Comparison of ENCODE assay signal across 8 cellular contexts in genomic region chr22:39317084-39317755, GRCh38. TPM values are rescaled to one million over a fixed set of nuclear protein-coding genes. Genes with fewer than 3 reads are reported as not detected.
DNase-seq lines count a peak whose midpoint lies in the region; ATAC-seq, FAIRE-seq and TF ChIP-seq lines count a peak whose summit lies in the region.

No MANE protein-coding gene starts in this region.

- DNase-seq in A549 (ENCODE audit: low read depth in 1 of 2, low spot score in 1 of 2), result no peak
- DNase-seq in GM23338 (ENCODE audit: low spot score), result no peak
- DNase-seq in activated CD8-positive, alpha-beta T cell treated with anti-CD3 and anti-CD28 coated beads, Interleukin-2, amount 10 ng/mL, durations not matched to agents 7 days and 5 days, result peak; percentile 46
- DNase-seq in hepatocyte (ENCODE audit: low spot score), result no peak
- peak; percentile 44 to 67 for DNase-seq in stimulated activated naive CD8-positive, alpha-beta T cell treated with anti-CD3 and anti-CD28 coated beads, Interleukin-15, amount 100 ng/mL, for 72 hours
- DNase-seq in globus pallidus (ENCODE audit: low spot score), result no peak
- DNase-seq in cerebellar nuclear complex (lab: John Stamatoyannopoulos, UW), result no peak

- no peak for TF ChIP-seq RAD21 in A549 (conservative IDR thresholded peaks at IDR 0.05 in 1 of 2, IDR thresholded peaks at IDR 0.05 in 1 of 2)

- POLR2A ChIA-PET in A549 (lab: Yijun Ruan, JAX), result interaction anchor here (1.1 to 2.7 kb wide), 6 partner anchors 17 to 447 kb away, joined by 3 to 16 read pairs (median 4); no protein-coding TSS in a partner anchor
- POLR2A ChIA-PET in activated CD8-positive, alpha-beta T cell treated with anti-CD3 and anti-CD28 coated beads, Interleukin-2, amount 10 ng/mL, durations not matched to agents 7 days and 5 days (lab: Charles Lee), result interaction anchor here (0.8 to 6.4 kb wide), 9 partner anchors 140 to 726 kb away, joined by 3 to 63 read pairs (median 23); partner anchors contain the start of genes ATF4 and CBX7

- H3K4me3 ChIP-seq in A549 (peak overlapping the region; percentile 99), GM23338 (peak overlapping the region; percentile 98), hepatocyte (peak overlapping the region; percentile 62)

- CTCF ChIA-PET in A549 (lab: Yijun Ruan, JAX), result interaction anchor here (0.8 to 6.6 kb wide), 24 partner anchors 7 to 708 kb away, joined by 3 to 70 read pairs (median 6); partner anchors contain the start of gene PDGFB
- CTCF ChIA-PET in activated CD8-positive, alpha-beta T cell treated with anti-CD3 and anti-CD28 coated beads, Interleukin-2, amount 10 ng/mL, durations not matched to agents 7 days and 5 days (lab: Charles Lee), result interaction anchor here (0.8 to 7.1 kb wide), 26 partner anchors 10 to 548 kb away, joined by 3 to 142 read pairs (median 7); partner anchors contain the start of genes APOBEC3C, CBX6 and TAB1

- H3K27ac Mint-ChIP-seq in GM23338, result peak overlapping the region; percentile 100
- peak overlapping the region; percentile 99 for H3K27ac Mint-ChIP-seq in activated CD8-positive, alpha-beta T cell treated with anti-CD3 and anti-CD28 coated beads, Interleukin-2, amount 10 ng/mL, durations not matched to agents 7 days and 5 days
- H3K27ac Mint-ChIP-seq in stimulated activated naive CD8-positive, alpha-beta T cell treated with anti-CD3 and anti-CD28 coated beads, Interleukin-15, amount 100 ng/mL, for 72 hours, result peak overlapping the region; percentile 99 to 100

- H3F3A ChIP-seq in GM23338 (replicated peaks; ENCODE audit: low read depth), result peaks cover 75% of the 10 kb centered on the region

- ATAC-seq in A549 (no peak; a peak in 1 of 6 replicates), GM23338 (no peak), GM21786 (IDR thresholded peaks at IDR 0.05; ENCODE audit: unreplicated experiment) (no peak)
- ATAC-seq in activated CD8-positive, alpha-beta T cell treated with anti-CD3 and anti-CD28 coated beads, Interleukin-2, amount 10 ng/mL, durations not matched to agents 7 days and 5 days, result no peak
- ATAC-seq in stimulated activated naive CD8-positive, alpha-beta T cell treated with anti-CD3 and anti-CD28 coated beads, Interleukin-15, amount 100 ng/mL, for 72 hours, result peak; percentile 21

- peak overlapping the region; percentile 100 for H3K4me3 Mint-ChIP-seq in GM23338
- H3K4me3 Mint-ChIP-seq in activated CD8-positive, alpha-beta T cell treated with anti-CD3 and anti-CD28 coated beads, Interleukin-2, amount 10 ng/mL, durations not matched to agents 7 days and 5 days, result peak overlapping the region; percentile 100
- H3K4me3 Mint-ChIP-seq in stimulated activated naive CD8-positive, alpha-beta T cell treated with anti-CD3 and anti-CD28 coated beads, Interleukin-15, amount 100 ng/mL, for 72 hours, result peak overlapping the region; percentile 98 to 99

- H4K20me1 ChIP-seq in GM23338 (replicated peaks; ENCODE audit: insufficient read depth), result peaks cover 61% of the 10 kb centered on the region
- H4K20me1 ChIP-seq in hepatocyte (ENCODE audit: insufficient read depth, poor library complexity, severe bottlenecking), result peaks cover 66% of the 10 kb centered on the region

- H3K9me3 ChIP-seq in A549 (no peaks in the 10 kb centered on the region), hepatocyte (ENCODE audit: low read depth) (no peaks in the 10 kb centered on the region)

- no peak for TF ChIP-seq POLR2A in A549 (IDR thresholded peaks at IDR 0.05; ENCODE audit: low read length)

- H3K79me2 ChIP-seq in GM23338 (replicated peaks; ENCODE audit: insufficient read depth), result peaks cover 49% of the 10 kb centered on the region
- H3K79me2 ChIP-seq in hepatocyte, result peaks cover 53% of the 10 kb centered on the region

- H3K36me3 ChIP-seq in GM23338 (ENCODE audit: insufficient read depth) (peaks cover 67% of the 10 kb centered on the region), hepatocyte (replicated peaks; ENCODE audit: insufficient read depth, low read depth) (no peaks in the 10 kb centered on the region)

- peaks cover 51% of the 10 kb centered on the region for H3K4me1 Mint-ChIP-seq in GM23338
- peaks cover 53% of the 10 kb centered on the region for H3K4me1 Mint-ChIP-seq in activated CD8-positive, alpha-beta T cell treated with anti-CD3 and anti-CD28 coated beads, Interleukin-2, amount 10 ng/mL, durations not matched to agents 7 days and 5 days (ENCODE audit: low read depth)
- peaks cover 79% of the 10 kb centered on the region for H3K4me1 Mint-ChIP-seq in stimulated activated naive CD8-positive, alpha-beta T cell treated with anti-CD3 and anti-CD28 coated beads, Interleukin-15, amount 100 ng/mL, for 72 hours

- FAIRE-seq in A549 (lab: Jason Lieb, UNC), result no peak

- H3K4me1 ChIP-seq in A549, result peaks cover 39% of the 10 kb centered on the region
- H3K4me1 ChIP-seq in GM23338 (ENCODE audit: insufficient read depth), result peaks cover 37% of the 10 kb centered on the region
- peaks cover 31% of the 10 kb centered on the region for H3K4me1 ChIP-seq in hepatocyte (ENCODE audit: insufficient read depth)

- H3K27ac ChIP-seq in A549 (peak overlapping the region; percentile 90 to 97), GM23338 (ENCODE audit: low read depth) (peak overlapping the region; percentile 99), hepatocyte (peak overlapping the region; percentile 98)

- peaks cover 60% of the 10 kb centered on the region for H3K27me3 Mint-ChIP-seq in GM23338 (ENCODE audit: insufficient read depth, low read depth, poor library complexity)
- H3K27me3 Mint-ChIP-seq in activated CD8-positive, alpha-beta T cell treated with anti-CD3 and anti-CD28 coated beads, Interleukin-2, amount 10 ng/mL, durations not matched to agents 7 days and 5 days (ENCODE audit: low read depth), result no peaks in the 10 kb centered on the region
- H3K27me3 Mint-ChIP-seq in stimulated activated naive CD8-positive, alpha-beta T cell treated with anti-CD3 and anti-CD28 coated beads, Interleukin-15, amount 100 ng/mL, for 72 hours, result no peaks in the 10 kb centered on the region

- peak overlapping the region; percentile 97 for H3K4me2 ChIP-seq in A549
- peak overlapping the region; percentile 100 for H3K4me2 ChIP-seq in GM23338
- peak overlapping the region; percentile 98 for H3K4me2 ChIP-seq in hepatocyte

- no peak for TF ChIP-seq EP300 in A549 (IDR thresholded peaks at IDR 0.05)

- H3K9me2 ChIP-seq in GM23338 (ENCODE audit: insufficient read depth) (no peaks in the 10 kb centered on the region), hepatocyte (replicated peaks; ENCODE audit: insufficient read depth) (no peaks in the 10 kb centered on the region)

- no peak overlapping the region for H2AFZ ChIP-seq in GM23338
- no peak overlapping the region for H2AFZ ChIP-seq in hepatocyte

- 17% methylated on average over 5 of the region's 9 CpGs for WGBS in A549 (ENCODE audit: missing lambda C conversion rate)
- 41% methylated on average over 9 of the region's 9 CpGs for WGBS in hepatocyte (ENCODE audit: low lambda C conversion rate, missing lambda C conversion rate)

- TF ChIP-seq CTCF in A549 (IDR thresholded peaks at IDR 0.05) (no peak), GM23338 (conservative IDR thresholded peaks at IDR 0.05; ENCODE audit: low read depth in 2 of 2) (no peak), hepatocyte (IDR thresholded peaks at IDR 0.05; ENCODE audit: poor library complexity) (no peak)

- peaks cover 74% of the 10 kb centered on the region for H3K36me3 Mint-ChIP-seq in GM23338 (ENCODE audit: low read depth)
- H3K36me3 Mint-ChIP-seq in activated CD8-positive, alpha-beta T cell treated with anti-CD3 and anti-CD28 coated beads, Interleukin-2, amount 10 ng/mL, durations not matched to agents 7 days and 5 days (ENCODE audit: low read depth), result peaks cover 73% of the 10 kb centered on the region

- H3K9me3 Mint-ChIP-seq in GM23338, result peaks cover 15% of the 10 kb centered on the region
- H3K9me3 Mint-ChIP-seq in activated CD8-positive, alpha-beta T cell treated with anti-CD3 and anti-CD28 coated beads, Interleukin-2, amount 10 ng/mL, durations not matched to agents 7 days and 5 days (ENCODE audit: insufficient read depth), result no peaks in the 10 kb centered on the region
- H3K9me3 Mint-ChIP-seq in stimulated activated naive CD8-positive, alpha-beta T cell treated with anti-CD3 and anti-CD28 coated beads, Interleukin-15, amount 100 ng/mL, for 72 hours, result no peaks in the 10 kb centered on the region

- H3K27me3 ChIP-seq in GM23338 (ENCODE audit: insufficient read depth), result no peaks in the 10 kb centered on the region
- no peaks in the 10 kb centered on the region for H3K27me3 ChIP-seq in hepatocyte

TF ChIP-seq in A549, 52 proteins besides CTCF, POLR2A, EP300 and RAD21 (continues in another document):
- TF ChIP-seq KDM1A (IDR thresholded peaks at IDR 0.05; ENCODE audit: low read depth) (no peak), TFCP2L1 (CRISPR knock-in tag; IDR thresholded peaks at IDR 0.05) (no peak), HOXA7 (CRISPR knock-in tag; IDR thresholded peaks at IDR 0.05) (no peak)

RNA-seq across cellular contexts. Expression of gene RPL3, which starts 2.2 kb away (rescaled TPM):
- polyA plus RNA-seq in A549 (2011; rRNA removed) (1,852 and 1,921 TPM in 2 replicates), A549 (2017; fragmentation: RNase III; extraction: RNeasy Plus Mini Kit Qiagen cat#74134 plus additional on column Dnase treatment) (1,908 to 2,151 TPM (median 1,965 TPM) in 3 replicates), GM23338 (2016; fragmentation: Nextera tagmentation; extraction: Ambion mirVana) (1,846 and 1,983 TPM in 2 replicates), hepatocyte (1,044 and 1,068 TPM in 2 replicates)
- polyA plus RNA-seq in A549 (2012; cell fraction: cytosol; rRNA removed), result 3,052 and 3,485 TPM in 2 replicates
- polyA plus RNA-seq in A549 (2012; cell fraction: nucleus; rRNA removed), result 1,995 and 2,105 TPM in 2 replicates
- 1,682 and 1,944 TPM in 2 replicates for polyA minus RNA-seq in A549 (2011; rRNA and poly(A)+ RNA removed)
- total RNA-seq in GM23338 (2014; rRNA removed; shearing (Covaris generic)), result 2,755 and 3,244 TPM in 2 replicates
- total RNA-seq in activated CD8-positive, alpha-beta T cell treated with anti-CD3 and anti-CD28 coated beads, Interleukin-2, amount 10 ng/mL, durations not matched to agents 7 days and 5 days, result 1,000 to 10,000 TPM; 1,693 to 1,717 TPM
- 2,461 and 2,819 TPM in 2 replicates for total RNA-seq in hepatocyte

RNA-seq across cellular contexts. Expression of gene SYNGR1, which starts 32.6 kb away (rescaled TPM):
- 6.7 and 7.9 TPM in 2 replicates for polyA plus RNA-seq in A549 (2011; rRNA removed)
- polyA plus RNA-seq in A549 (2012; cell fraction: cytosol; rRNA removed), result 27.4 and 39.6 TPM in 2 replicates
- polyA plus RNA-seq in A549 (2012; cell fraction: nucleus; rRNA removed), result 41.2 and 57.0 TPM in 2 replicates
- polyA plus RNA-seq in A549 (2017; fragmentation: RNase III; extraction: RNeasy Plus Mini Kit Qiagen cat#74134 plus additional on column Dnase treatment), result 10.9 to 14.5 TPM (median 11.7 TPM) in 3 replicates
- 2.6 and 5.5 TPM in 2 replicates for polyA minus RNA-seq in A549 (2011; rRNA and poly(A)+ RNA removed)
- 12.3 and 30.9 TPM in 2 replicates for total RNA-seq in GM23338 (2014; rRNA removed; shearing (Covaris generic))
- polyA plus RNA-seq in GM23338 (2016; fragmentation: Nextera tagmentation; extraction: Ambion mirVana), result 37.0 and 37.7 TPM in 2 replicates
- total RNA-seq in activated CD8-positive, alpha-beta T cell treated with anti-CD3 and anti-CD28 coated beads, Interleukin-2, amount 10 ng/mL, durations not matched to agents 7 days and 5 days, result under 1 TPM; 0.24 to 0.37 TPM
- total RNA-seq in hepatocyte, result 15.8 and 23.1 TPM in 2 replicates
- polyA plus RNA-seq in hepatocyte, result 58.8 and 92.7 TPM in 2 replicates

Comparison
In these comparisons a context has a peak if more than half of its experiments do, and no peak if none do; other contexts are left out.
1. DNase-seq: peak in activated CD8-positive, alpha-beta T cell treated with anti-CD3 and anti-CD28 coated beads, Interleukin-2, amount 10 ng/mL, durations not matched to agents 7 days and 5 days (single experiment) and stimulated activated naive CD8-positive, alpha-beta T cell treated with anti-CD3 and anti-CD28 coated beads, Interleukin-15, amount 100 ng/mL, for 72 hours (2 of 2); none in A549 (0 of 2), GM23338 (single experiment), hepatocyte (single experiment), globus pallidus (single experiment) and cerebellar nuclear complex (0 of 2).
2. Peak in every context shown above with its lines, with median percentiles within 50 percentile points of each other: H3K27ac ChIP-seq, H3K4me2 ChIP-seq, H3K4me3 ChIP-seq, H3K27ac Mint-ChIP-seq and H3K4me3 Mint-ChIP-seq.